ENCODE assay signal across 8 cellular contexts in the genomic region with DNA sequence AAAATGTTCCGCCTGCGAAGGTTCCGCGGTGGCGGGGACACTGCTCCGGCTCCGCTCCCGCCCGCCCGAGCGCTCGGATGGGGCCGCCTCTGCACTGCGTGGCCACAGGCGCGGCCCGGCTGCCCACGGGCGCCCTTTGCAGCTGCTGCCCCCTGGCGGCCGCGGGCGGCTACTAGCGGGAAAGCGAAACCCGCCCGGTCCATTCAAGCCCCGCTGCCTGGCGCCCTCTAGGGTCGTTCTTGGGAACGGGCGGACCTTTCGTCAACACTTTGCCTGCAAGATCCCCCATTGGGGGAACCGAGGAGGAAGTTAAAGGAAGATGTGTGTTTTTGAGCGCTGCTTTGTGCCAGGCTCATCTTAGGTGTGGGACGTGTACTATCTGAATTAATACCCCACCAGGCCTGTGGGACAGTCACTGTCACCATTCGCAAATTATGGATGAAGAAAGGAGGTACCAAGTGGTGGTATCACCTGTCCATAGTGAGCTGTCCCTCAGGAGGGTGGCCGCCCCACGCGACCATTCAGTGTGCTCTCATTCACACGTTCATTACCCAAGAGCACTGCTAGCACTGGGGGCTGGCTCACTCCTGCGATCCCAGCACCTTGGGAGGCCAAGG. TPM values are rescaled to one million over a fixed set of nuclear protein-coding genes. Genes with fewer than 3 reads are reported as not detected.
DNase-seq lines count a peak whose midpoint lies in the region; ATAC-seq, FAIRE-seq and TF ChIP-seq lines count a peak whose summit lies in the region.

No MANE protein-coding gene starts in this region.

- H3K36me3 Mint-ChIP-seq in central memory CD8-positive, alpha-beta T cell (ENCODE audit: insufficient read depth): peaks cover 15% of the 10 kb centered on the region

- peak; percentile 87 to 91 for DNase-seq in A549 (ENCODE audit: low read depth in 1 of 2, low spot score in 1 of 2)
- DNase-seq in NCI-H526 treated with DMSO at 0.1 percent for 48 hours (lab: John Stamatoyannopoulos, UW): peak; percentile 77
- DNase-seq in activated CD4-positive, alpha-beta T cell treated with anti-CD3 and anti-CD28 coated beads for 4 hours: peak; percentile 89 to 94
- peak; percentile 88 to 94 for DNase-seq in central memory CD8-positive, alpha-beta T cell (ENCODE audit: low spot score in 2 of 2)
- peak; percentile 91 for DNase-seq in left lobe of liver (ENCODE audit: low spot score)
- DNase-seq in stimulated activated CD4-positive, alpha-beta T cell treated with anti-CD3 and anti-CD28 coated beads, Interleukin-4, amount 100 ng/mL, for 48 hours (ENCODE audit: low read depth in 2 of 2): peak; percentile 88 to 97

- H3K27ac Mint-ChIP-seq in central memory CD8-positive, alpha-beta T cell (ENCODE audit: low read depth): no peak overlapping the region

- peak overlapping the region; percentile 72 for H3K4me2 ChIP-seq in A549

- ATAC-seq in A549: peak; percentile 82 to 92
- ATAC-seq in GM18868 (IDR thresholded peaks at IDR 0.05; ENCODE audit: unreplicated experiment): peak; percentile 67
- ATAC-seq in HG03442 (IDR thresholded peaks at IDR 0.05; ENCODE audit: unreplicated experiment): peak; percentile 47
- ATAC-seq in central memory CD8-positive, alpha-beta T cell (replicated peaks; ENCODE audit: extremely low read depth, poor library complexity, severe bottlenecking): peak; percentile 89
- peak; percentile 100 for ATAC-seq in left lobe of liver

- peak overlapping the region; percentile 26; the same call in 1 of the 3 replicates for H3K4me3 ChIP-seq in A549

- peaks cover 8% of the 10 kb centered on the region for H3K27me3 Mint-ChIP-seq in central memory CD8-positive, alpha-beta T cell

- no peak for TF ChIP-seq EP300 in A549 (IDR thresholded peaks at IDR 0.05)

- H3K9me3 ChIP-seq in A549: no peaks in the 10 kb centered on the region

- H3K4me1 ChIP-seq in A549: 0 out of 3 replicates have a peak, but pooled peaks cover 7% of the 10 kb centered on the region

- POLR2A ChIA-PET in A549 (lab: Yijun Ruan, JAX): interaction anchor here (1.1 to 1.6 kb wide), 3 partner anchors 25 to 70 kb away, joined by 3 to 7 read pairs (median 4); a partner anchor contains a TSS

- H3K4me3 Mint-ChIP-seq in central memory CD8-positive, alpha-beta T cell: peak overlapping the region; percentile 16

- peak; percentile 97 to 100 for TF ChIP-seq RAD21 in A549 (conservative IDR thresholded peaks at IDR 0.05 in 1 of 2, IDR thresholded peaks at IDR 0.05 in 1 of 2)

- peak overlapping the region; percentile 57 to 61; a peak in 5 of 6 replicates for H3K27ac ChIP-seq in A549

- no peak for FAIRE-seq in A549 (lab: Jason Lieb, UNC)

- 7% methylated on average over 33 of the region's 42 CpGs for WGBS in A549 (ENCODE audit: missing lambda C conversion rate)

- H3K9me3 Mint-ChIP-seq in central memory CD8-positive, alpha-beta T cell: no peaks in the 10 kb centered on the region

- peaks cover 15% of the 10 kb centered on the region for H3K4me1 Mint-ChIP-seq in central memory CD8-positive, alpha-beta T cell

- peak; percentile 100 for TF ChIP-seq CTCF in A549 (IDR thresholded peaks at IDR 0.05)

- CTCF ChIA-PET in A549 (lab: Yijun Ruan, JAX): interaction anchor here (0.6 to 9.1 kb wide), 50 partner anchors 9 to 321 kb away, joined by 3 to 509 read pairs (median 6); a partner anchor contains a TSS

- TF ChIP-seq POLR2A in A549 (IDR thresholded peaks at IDR 0.05; ENCODE audit: low read length): no peak

TF ChIP-seq in A549, 52 proteins besides CTCF, POLR2A, EP300 and RAD21 (continues in another document):
- TF ChIP-seq FOSB (CRISPR knock-in tag; IDR thresholded peaks at IDR 0.05): no peak
- no peak for TF ChIP-seq HOXA7 (CRISPR knock-in tag; IDR thresholded peaks at IDR 0.05)
- TF ChIP-seq JUN (IDR thresholded peaks at IDR 0.05): 0 out of 5 replicates have a peak, but pooled peaks of 1 of the 2 experiments have one; percentile 41
- no peak for TF ChIP-seq CHD4 (IDR thresholded peaks at IDR 0.05; ENCODE audit: borderline replicate concordance)
- TF ChIP-seq, protein P1, sequence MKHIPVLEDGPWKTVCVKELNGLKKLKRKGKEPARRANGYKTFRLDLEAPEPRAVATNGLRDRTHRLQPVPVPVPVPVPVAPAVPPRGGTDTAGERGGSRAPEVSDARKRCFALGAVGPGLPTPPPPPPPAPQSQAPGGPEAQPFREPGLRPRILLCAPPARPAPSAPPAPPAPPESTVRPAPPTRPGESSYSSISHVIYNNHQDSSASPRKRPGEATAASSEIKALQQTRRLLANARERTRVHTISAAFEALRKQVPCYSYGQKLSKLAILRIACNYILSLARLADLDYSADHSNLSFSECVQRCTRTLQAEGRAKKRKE (CRISPR knock-in tag; IDR thresholded peaks at IDR 0.05; ENCODE audit: low read depth): no peak
- TF ChIP-seq NPAS2 (CRISPR knock-in tag; IDR thresholded peaks at IDR 0.05; ENCODE audit: borderline replicate concordance): no peak
- peak; percentile 26 for TF ChIP-seq CHD2 (IDR thresholded peaks at IDR 0.05; ENCODE audit: low read length, partially characterized antibody)
- no peak for TF ChIP-seq ZC3H11A (IDR thresholded peaks at IDR 0.05)
- TF ChIP-seq CBX2 (IDR thresholded peaks at IDR 0.05; ENCODE audit: borderline replicate concordance, low read depth): no peak
- no peak for TF ChIP-seq KDM1A (IDR thresholded peaks at IDR 0.05; ENCODE audit: low read depth)
- TF ChIP-seq GATA3 (IDR thresholded peaks at IDR 0.05; ENCODE audit: borderline replicate concordance): peak; percentile 14; the same call in 1 of the 2 replicates
- no peak for TF ChIP-seq CBX8 (IDR thresholded peaks at IDR 0.05)
- TF ChIP-seq, protein P2, sequence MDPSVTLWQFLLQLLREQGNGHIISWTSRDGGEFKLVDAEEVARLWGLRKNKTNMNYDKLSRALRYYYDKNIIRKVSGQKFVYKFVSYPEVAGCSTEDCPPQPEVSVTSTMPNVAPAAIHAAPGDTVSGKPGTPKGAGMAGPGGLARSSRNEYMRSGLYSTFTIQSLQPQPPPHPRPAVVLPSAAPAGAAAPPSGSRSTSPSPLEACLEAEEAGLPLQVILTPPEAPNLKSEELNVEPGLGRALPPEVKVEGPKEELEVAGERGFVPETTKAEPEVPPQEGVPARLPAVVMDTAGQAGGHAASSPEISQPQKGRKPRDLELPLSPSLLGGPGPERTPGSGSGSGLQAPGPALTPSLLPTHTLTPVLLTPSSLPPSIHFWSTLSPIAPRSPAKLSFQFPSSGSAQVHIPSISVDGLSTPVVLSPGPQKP (IDR thresholded peaks at IDR 0.05; ENCODE audit: low read depth, low read length): no peak
- TF ChIP-seq HDAC2 (IDR thresholded peaks at IDR 0.05): no peak
- TF ChIP-seq RNF2 (IDR thresholded peaks at IDR 0.05; ENCODE audit: borderline replicate concordance, low read depth): no peak
- TF ChIP-seq, protein P3, sequence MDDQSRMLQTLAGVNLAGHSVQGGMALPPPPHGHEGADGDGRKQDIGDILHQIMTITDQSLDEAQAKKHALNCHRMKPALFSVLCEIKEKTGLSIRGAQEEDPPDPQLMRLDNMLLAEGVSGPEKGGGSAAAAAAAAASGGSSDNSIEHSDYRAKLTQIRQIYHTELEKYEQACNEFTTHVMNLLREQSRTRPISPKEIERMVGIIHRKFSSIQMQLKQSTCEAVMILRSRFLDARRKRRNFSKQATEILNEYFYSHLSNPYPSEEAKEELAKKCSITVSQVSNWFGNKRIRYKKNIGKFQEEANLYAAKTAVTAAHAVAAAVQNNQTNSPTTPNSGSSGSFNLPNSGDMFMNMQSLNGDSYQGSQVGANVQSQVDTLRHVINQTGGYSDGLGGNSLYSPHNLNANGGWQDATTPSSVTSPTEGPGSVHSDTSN (IDR thresholded peaks at IDR 0.05): no peak
- 0 out of 2 replicates have a peak, but pooled peaks have one; percentile 28 for TF ChIP-seq ESRRA (IDR thresholded peaks at IDR 0.05; ENCODE audit: borderline replicate concordance, low read length)
- TF ChIP-seq, protein P4, sequence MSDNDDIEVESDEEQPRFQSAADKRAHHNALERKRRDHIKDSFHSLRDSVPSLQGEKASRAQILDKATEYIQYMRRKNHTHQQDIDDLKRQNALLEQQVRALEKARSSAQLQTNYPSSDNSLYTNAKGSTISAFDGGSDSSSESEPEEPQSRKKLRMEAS (IDR thresholded peaks at IDR 0.05): peak; percentile 70
- no peak for TF ChIP-seq FOXS1 (CRISPR knock-in tag; IDR thresholded peaks at IDR 0.05)
- TF ChIP-seq ZNF302 (CRISPR knock-in tag; IDR thresholded peaks at IDR 0.05): no peak
- TF ChIP-seq MAZ (IDR thresholded peaks at IDR 0.05; ENCODE audit: borderline replicate concordance, low read depth, low read length): 0 out of 2 replicates have a peak, but pooled peaks have one; percentile 48
- TF ChIP-seq, protein P5, sequence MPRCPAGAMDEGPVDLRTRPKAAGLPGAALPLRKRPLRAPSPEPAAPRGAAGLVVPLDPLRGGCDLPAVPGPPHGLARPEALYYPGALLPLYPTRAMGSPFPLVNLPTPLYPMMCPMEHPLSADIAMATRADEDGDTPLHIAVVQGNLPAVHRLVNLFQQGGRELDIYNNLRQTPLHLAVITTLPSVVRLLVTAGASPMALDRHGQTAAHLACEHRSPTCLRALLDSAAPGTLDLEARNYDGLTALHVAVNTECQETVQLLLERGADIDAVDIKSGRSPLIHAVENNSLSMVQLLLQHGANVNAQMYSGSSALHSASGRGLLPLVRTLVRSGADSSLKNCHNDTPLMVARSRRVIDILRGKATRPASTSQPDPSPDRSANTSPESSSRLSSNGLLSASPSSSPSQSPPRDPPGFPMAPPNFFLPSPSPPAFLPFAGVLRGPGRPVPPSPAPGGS (IDR thresholded peaks at IDR 0.05): no peak
- peak; percentile 100 for TF ChIP-seq SMC3 (IDR thresholded peaks at IDR 0.05)
- TF ChIP-seq ZFP36 (IDR thresholded peaks at IDR 0.05; ENCODE audit: borderline replicate concordance, partially characterized antibody): no peak
- no peak for TF ChIP-seq ZSCAN20 (CRISPR knock-in tag; IDR thresholded peaks at IDR 0.05)
- no peak for TF ChIP-seq RFX5 (IDR thresholded peaks at IDR 0.05)

RNA-seq across cellular contexts. Expression of a gene that starts 19.4 kb away (rescaled TPM):
- polyA plus RNA-seq in A549 (2011; rRNA removed): 0.19 and 0.49 TPM in 2 replicates
- polyA plus RNA-seq in A549 (2012; cell fraction: cytosol; rRNA removed): 0.12 and 0.39 TPM in 2 replicates
- polyA plus RNA-seq in A549 (2012; cell fraction: nucleus; rRNA removed): 2.3 and 3.7 TPM in 2 replicates
- 0.16 to 0.22 TPM (median 0.18 TPM) in 3 replicates for polyA plus RNA-seq in A549 (2017; fragmentation: RNase III; extraction: RNeasy Plus Mini Kit Qiagen cat#74134 plus additional on column Dnase treatment)
- polyA minus RNA-seq in A549 (2011; rRNA and poly(A)+ RNA removed): 0.62 and 0.73 TPM in 2 replicates
- total RNA-seq in left lobe of liver: 0.40 TPM

RNA-seq across cellular contexts. Expression of a gene that starts 24.9 kb away (rescaled TPM):
- polyA plus RNA-seq in A549 (2011; rRNA removed): 19.5 and 24.2 TPM in 2 replicates
- polyA plus RNA-seq in A549 (2012; cell fraction: cytosol; rRNA removed): 42.8 and 52.7 TPM in 2 replicates
- polyA plus RNA-seq in A549 (2012; cell fraction: nucleus; rRNA removed): 44.8 and 46.3 TPM in 2 replicates
- 25.9 to 28.0 TPM (median 26.9 TPM) in 3 replicates for polyA plus RNA-seq in A549 (2017; fragmentation: RNase III; extraction: RNeasy Plus Mini Kit Qiagen cat#74134 plus additional on column Dnase treatment)
- polyA minus RNA-seq in A549 (2011; rRNA and poly(A)+ RNA removed): 16.6 and 20.0 TPM in 2 replicates
- 1.4 TPM for total RNA-seq in left lobe of liver

Comparison
In these comparisons a context has a peak if more than half of its experiments do, and no peak if none do; other contexts are left out.
1. Peak in every context shown above with its lines: DNase-seq, ATAC-seq, H3K4me3 ChIP-seq and H3K27ac ChIP-seq.
2. ATAC-seq: peak in every context shown above with its lines; median percentile 100 in left lobe of liver; 89 in central memory CD8-positive, alpha-beta T cell; 87 in A549; 67 in GM18868; 47 in HG03442.